Comparison of ENCODE assay signal across 9 cellular contexts in genomic region chr1:241533375-241534115, GRCh38. TPM values are rescaled to one million over a fixed set of nuclear protein-coding genes. Genes with fewer than 3 reads are reported as not detected.
A peak's percentile ranks its signal among the peaks of the same experiment; 100 is the strongest.
DNase-seq lines count a peak whose midpoint lies in the region; ATAC-seq and TF ChIP-seq lines count a peak whose summit lies in the region.
"Had no signal": no experiment of that assay in that cellular context is flagged by ENCODE, and none has a peak within 500 bp of the region (broad histone marks: within the 10 kb centered on the region; RNA-seq: fewer than 3 reads in every experiment).

No MANE protein-coding gene starts in this region.

- intact Hi-C loops in body of pancreas (cut with DNase I): loop anchor here (10.0 kb wide), 1 partner anchor 101 kb away; no protein-coding TSS in a partner anchor

- TF ChIP-seq POLR2A in body of pancreas (IDR thresholded peaks at IDR 0.05): no peak

- peak overlapping the region; percentile 26 for H2AFZ ChIP-seq in OCI-LY3 (ENCODE audit: low read depth, low read length)

- TF ChIP-seq CTCF in OCI-LY3 (IDR thresholded peaks at IDR 0.05; ENCODE audit: low read depth, low read length): no peak
- TF ChIP-seq CTCF in body of pancreas (IDR thresholded peaks at IDR 0.05): no peak

- peak overlapping the region; percentile 76 for H3K4me2 ChIP-seq in OCI-LY3 (ENCODE audit: low read length)

- 45 to 56% methylated on average over 4 of the region's 4 CpGs for whole genome bisulfite sequencing in body of pancreas, 2 donors

- DNase-seq in NCI-H510A treated with DMSO at 0.1 percent for 48 hours (lab: John Stamatoyannopoulos, UW) (no peak), dedifferentiated amniotic fluid mesenchymal stem cell (ENCODE audit: extremely low spot score) (no peak), NCI-H2227 (lab: John Stamatoyannopoulos, UW; ENCODE audit: unreplicated experiment) (no peak), body of pancreas (no peak)

- H3K79me2 ChIP-seq in OCI-LY3 (ENCODE audit: low read length): no peaks in the 10 kb centered on the region

- H3K9me3 ChIP-seq in OCI-LY3 (ENCODE audit: insufficient read depth, low read length): no peaks in the 10 kb centered on the region
- no peaks in the 10 kb centered on the region for H3K9me3 ChIP-seq in muscle layer of duodenum (ENCODE audit: control insufficient read depth in 1 of 2, low read length in 2 of 2)
- no peaks in the 10 kb centered on the region for H3K9me3 ChIP-seq in body of pancreas
- H3K9me3 ChIP-seq: thoracic aorta had no signal

- H3K27me3 ChIP-seq in OCI-LY3 (ENCODE audit: low read depth, low read length) (no peaks in the 10 kb centered on the region), muscle layer of duodenum (ENCODE audit: low read depth, low read length) (no peaks in the 10 kb centered on the region), body of pancreas (no peaks in the 10 kb centered on the region)

- H3K9ac ChIP-seq in OCI-LY3 (ENCODE audit: low read length): peak overlapping the region; percentile 71

- H3K27ac ChIP-seq in OCI-LY3 (ENCODE audit: low read length) (peak overlapping the region; percentile 89), muscle layer of duodenum (ENCODE audit: low read length) (peak overlapping the region; percentile 1), body of pancreas (no peak overlapping the region)
- H3K27ac ChIP-seq: thoracic aorta had no signal

- ATAC-seq in GM19023 (IDR thresholded peaks at IDR 0.05; ENCODE audit: unreplicated experiment) (peak; percentile 40), HG02798 (IDR thresholded peaks at IDR 0.05; ENCODE audit: poor library complexity, unreplicated experiment) (peak; percentile 55), body of pancreas (no peak)

- H3K4me3 ChIP-seq in OCI-LY3 (ENCODE audit: low read length): peak overlapping the region; percentile 74
- H3K4me3 ChIP-seq in muscle layer of duodenum (ENCODE audit: low read depth in 1 of 2, low read length in 2 of 2): no peak overlapping the region
- no peak overlapping the region for H3K4me3 ChIP-seq in body of pancreas
- H3K4me3 ChIP-seq: thoracic aorta had no signal

- H3K4me1 ChIP-seq in OCI-LY3 (ENCODE audit: low read length) (peaks cover 29% of the 10 kb centered on the region), muscle layer of duodenum (ENCODE audit: control insufficient read depth in 1 of 2, insufficient read depth in 2 of 2, low read length in 2 of 2) (no peaks in the 10 kb centered on the region), body of pancreas (no peaks in the 10 kb centered on the region)

- no peaks in the 10 kb centered on the region for H4K20me1 ChIP-seq in OCI-LY3 (ENCODE audit: insufficient read depth, low read length)

- no peaks in the 10 kb centered on the region for H3K36me3 ChIP-seq in OCI-LY3 (replicated peaks; ENCODE audit: low read depth, low read length)
- no peaks in the 10 kb centered on the region for H3K36me3 ChIP-seq in muscle layer of duodenum (ENCODE audit: control insufficient read depth in 1 of 2, insufficient read depth in 2 of 2, low read length in 2 of 2)
- no peaks in the 10 kb centered on the region for H3K36me3 ChIP-seq in body of pancreas (replicated peaks in 1 of 2; ENCODE audit: insufficient read depth in 1 of 2, low read depth in 2 of 2)
- H3K36me3 ChIP-seq: thoracic aorta had no signal

RNA-seq across cellular contexts. Expression of gene KMO, which starts 1.4 kb away (rescaled TPM):
- 1 to 10 TPM; 1.3 to 3.6 TPM for total RNA-seq in body of pancreas

RNA-seq across cellular contexts. Expression of gene FH, which starts 14.0 kb away (rescaled TPM):
- total RNA-seq in body of pancreas: 10 to 100 TPM; 12.5 to 27.0 TPM

Comparison
In these comparisons a context has a peak if more than half of its experiments do, and no peak if none do; other contexts are left out.
1. H3K27ac ChIP-seq: peak in OCI-LY3 (single experiment) and muscle layer of duodenum (single experiment); none in body of pancreas (0 of 4).